In the genomic region with DNA sequence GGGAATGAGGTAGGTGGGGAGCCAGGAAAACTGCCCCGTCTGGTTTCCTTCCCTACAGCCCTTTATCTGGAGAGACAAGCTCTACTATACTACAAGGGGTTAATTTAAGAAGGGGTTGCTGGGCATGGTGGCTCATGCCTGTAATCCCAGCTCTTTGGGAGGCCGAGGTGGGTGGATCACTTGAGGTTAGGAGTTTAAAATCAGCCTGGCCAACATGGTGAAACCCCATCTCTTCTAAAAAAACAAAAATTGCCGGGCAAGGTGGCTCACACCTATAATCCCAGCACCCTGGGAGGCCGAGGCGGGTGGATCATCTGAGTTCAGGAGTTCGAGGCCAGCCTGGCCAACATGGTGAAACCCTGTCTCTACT, we compare ENCODE assay signal across 9 cellular contexts. TPM values are rescaled to one million over a fixed set of nuclear protein-coding genes. Genes with fewer than 3 reads are reported as not detected.
A peak's percentile ranks its signal among the peaks of the same experiment; 100 is the strongest.
DNase-seq lines count a peak whose midpoint lies in the region; ATAC-seq, FAIRE-seq and TF ChIP-seq lines count a peak whose summit lies in the region.
"Not testable (repeated sequence)": the region's sequence is repeated elsewhere in the genome, so short reads cannot be mapped to it uniquely, and the experiment has no call there.
"Had no signal": no experiment of that assay in that cellular context is flagged by ENCODE, and none has a peak within 500 bp of the region (broad histone marks: within the 10 kb centered on the region; RNA-seq: fewer than 3 reads in every experiment).

No MANE protein-coding gene starts in this region.

- not testable (repeated sequence) for H2BK15ac ChIP-seq in mesenchymal stem cell (ENCODE audit: low read depth, poor library complexity, severe bottlenecking)

- H3K4me1 ChIP-seq in SJCRH30 (peaks cover 28% of the 10 kb centered on the region), mammary epithelial cell (ENCODE audit: insufficient read depth, low read length) (peaks cover 19% of the 10 kb centered on the region), foreskin keratinocyte (peaks cover 15% of the 10 kb centered on the region), mesenchymal stem cell (ENCODE audit: control insufficient read depth, insufficient read depth, low read depth, low read length) (peaks cover 14% of the 10 kb centered on the region), pancreas (peaks cover 9 to 24% (median 12%) of the 10 kb centered on the region in 3 donors), upper lobe of left lung (peaks cover 0 to 11% (median 2%) of the 10 kb centered on the region in 4 donors)

- TF ChIP-seq POLR2A in upper lobe of left lung (IDR thresholded peaks at IDR 0.05): not testable (repeated sequence)

- H3K9ac ChIP-seq in mammary epithelial cell (ENCODE audit: insufficient read depth, low read length): peak overlapping the region; percentile 73
- H3K9ac ChIP-seq in mesenchymal stem cell (ENCODE audit: low read length): not testable (repeated sequence)

- TF ChIP-seq EP300 in Ishikawa (IDR thresholded peaks at IDR 0.05; ENCODE audit: borderline replicate concordance): peak; percentile 10; the same call in 1 of the 2 replicates
- not testable (repeated sequence) for TF ChIP-seq EP300 in upper lobe of left lung (IDR thresholded peaks at IDR 0.05)

- H2AFZ ChIP-seq in mammary epithelial cell (ENCODE audit: low read depth, low read length): peak overlapping the region; percentile 84
- not testable (repeated sequence) for H2AFZ ChIP-seq in mesenchymal stem cell (ENCODE audit: low read depth, low read length)

- CTCF ChIA-PET in mammary epithelial cell (lab: Charles Lee; ENCODE audit: low non-redundant PET): not testable (repeated sequence)

- intact Hi-C loops in mammary epithelial cell (cut with micrococcal nuclease); pancreas (cut with DNase I): not testable (repeated sequence)

- not testable (repeated sequence) for H2BK5ac ChIP-seq in mesenchymal stem cell (ENCODE audit: low read depth, low read length, poor library complexity, severe bottlenecking)

- not testable (repeated sequence) for H4K8ac ChIP-seq in mesenchymal stem cell (ENCODE audit: low read length)

- H3K9me3 ChIP-seq in SJCRH30 (replicated peaks); mammary epithelial cell (replicated peaks; ENCODE audit: insufficient read depth, low read length); mesenchymal stem cell (ENCODE audit: control insufficient read depth, low read length); pancreas; upper lobe of left lung: not testable (repeated sequence)

- not testable (repeated sequence) for BruUV-seq in mammary epithelial cell (replicated peaks; lab: Mats Ljungman, UMichigan)

- not testable (repeated sequence) for H4K91ac ChIP-seq in mesenchymal stem cell (ENCODE audit: low read length)

- FAIRE-seq in pancreas (lab: Jason Lieb, UNC): not testable (repeated sequence)

- TF ChIP-seq CTCF in C4-2B (conservative IDR thresholded peaks at IDR 0.05); mammary epithelial cell (conservative IDR thresholded peaks at IDR 0.05 in 1 of 2, IDR thresholded peaks at IDR 0.05 in 1 of 2; ENCODE audit: extremely low read depth in 1 of 2, insufficient read depth in 1 of 2, low read depth in 1 of 2, low read length in 2 of 2); foreskin keratinocyte (conservative IDR thresholded peaks at IDR 0.05); pancreas (IDR thresholded peaks at IDR 0.05); upper lobe of left lung (IDR thresholded peaks at IDR 0.05): not testable (repeated sequence)

- ATAC-seq in foreskin keratinocyte; pancreas; upper lobe of left lung (ENCODE audit: low FRiP score in 2 of 2): not testable (repeated sequence)

- H4K20me1 ChIP-seq in mammary epithelial cell (ENCODE audit: insufficient read depth, low read length): not testable (repeated sequence)

- TF ChIP-seq RAD21 in Ishikawa (IDR thresholded peaks at IDR 0.05; ENCODE audit: low read depth): not testable (repeated sequence)

- H2BK120ac ChIP-seq in mesenchymal stem cell (ENCODE audit: low read depth, low read length): not testable (repeated sequence)

- H3K27ac ChIP-seq in C4-2B (peak overlapping the region; percentile 67), SJCRH30 (peak overlapping the region; percentile 69), mammary epithelial cell (ENCODE audit: insufficient read depth, low read depth, low read length) (peak overlapping the region; percentile 92), foreskin keratinocyte (peak overlapping the region; percentile 77), pancreas (peak overlapping the region; percentile 44 to 82 (median 70)), upper lobe of left lung (peak overlapping the region in 3 of 4 donors; percentile 41 to 73 (median 48))
- H3K27ac ChIP-seq in mesenchymal stem cell (ENCODE audit: low read length, poor library complexity, severe bottlenecking): not testable (repeated sequence)

- H3K14ac ChIP-seq in mesenchymal stem cell (ENCODE audit: low read length in 2 of 2): not testable (repeated sequence)

- H3K23ac ChIP-seq in mesenchymal stem cell (ENCODE audit: low read length in 2 of 2): not testable (repeated sequence)

- WGBS in mammary epithelial cell (ENCODE audit: low coverage, missing lambda C conversion rate): 49% methylated on average over 6 of the region's 6 CpGs
- WGBS in mesenchymal stem cell: 96% methylated on average over 4 of the region's 6 CpGs
- 38 to 41% methylated on average over 6 of the region's 6 CpGs for WGBS in pancreas, 2 donors
- 66 to 74% methylated on average over 6 of the region's 6 CpGs for WGBS in upper lobe of left lung, 2 donors

- H2AK5ac ChIP-seq in mesenchymal stem cell (ENCODE audit: low read length, severe bottlenecking): peak overlapping the region; percentile 75

- H3K4ac ChIP-seq in mesenchymal stem cell (ENCODE audit: low read depth in 1 of 2, low read length in 2 of 2): not testable (repeated sequence)

- not testable (repeated sequence) for H3K4me3 ChIP-seq in SJCRH30; mammary epithelial cell (replicated peaks in 1 of 3; ENCODE audit: insufficient read depth in 1 of 3, low read depth in 2 of 3, low read length in 3 of 3); mesenchymal stem cell (ENCODE audit: insufficient read depth in 1 of 2, low read depth in 1 of 2, low read length in 2 of 2); pancreas; upper lobe of left lung

- H3K79me2 ChIP-seq in mammary epithelial cell (ENCODE audit: insufficient read depth, low read length): not testable (repeated sequence)

- DNase-seq in SJCRH30, mammary epithelial cell, foreskin keratinocyte, mesenchymal stem cell, pancreas, upper lobe of left lung: not testable (repeated sequence)

- dilution Hi-C loops in mammary epithelial cell (cut with HindIII; ENCODE audit: low sequenced_read_pairs): loop anchor here (5.0 kb wide), 2 partner anchors 40 to 50 kb away; no protein-coding TSS in a partner anchor

- H3K79me1 ChIP-seq in mesenchymal stem cell (replicated peaks; ENCODE audit: low read length, poor library complexity, severe bottlenecking): not testable (repeated sequence)

- H3K36me3 ChIP-seq in SJCRH30; mammary epithelial cell (ENCODE audit: insufficient read depth, low read length); mesenchymal stem cell (ENCODE audit: control insufficient read depth in 1 of 2, insufficient read depth in 2 of 2, low read depth in 1 of 2, low read length in 2 of 2); pancreas; upper lobe of left lung: not testable (repeated sequence)

- H3K4me2 ChIP-seq in mammary epithelial cell (ENCODE audit: insufficient read depth, low read depth, low read length): peak overlapping the region; percentile 54
- not testable (repeated sequence) for H3K4me2 ChIP-seq in mesenchymal stem cell (ENCODE audit: low read length, poor library complexity, severe bottlenecking)

- not testable (repeated sequence) for H3K18ac ChIP-seq in mesenchymal stem cell (ENCODE audit: low read depth in 1 of 2, low read length in 2 of 2)

- not testable (repeated sequence) for H3K27me3 ChIP-seq in SJCRH30; mammary epithelial cell (ENCODE audit: insufficient read depth, low read length); foreskin keratinocyte; mesenchymal stem cell (ENCODE audit: control insufficient read depth in 1 of 2, insufficient read depth in 1 of 2, low read length in 2 of 2); pancreas; upper lobe of left lung

- in situ Hi-C loops in mammary epithelial cell (cut with MboI; ENCODE audit: low sequenced_read_pairs in 2 of 2): not testable (repeated sequence)

- not testable (repeated sequence) for H2BK12ac ChIP-seq in mesenchymal stem cell (ENCODE audit: low read length in 2 of 2)

TF ChIP-seq in Ishikawa, 13 proteins besides CTCF, POLR2A, EP300 and RAD21:
- TF ChIP-seq EGR1 (IDR thresholded peaks at IDR 0.05): peak; percentile 24; the same call in 1 of the 2 replicates

RNA-seq across cellular contexts. Expression of gene ELF3, which starts 46.9 kb away (rescaled TPM):
- total RNA-seq in SJCRH30 (2014; rRNA removed; shearing (Covaris generic)): 0.51 and 0.59 TPM in 2 replicates
- 10 to 100 TPM in 1 of 2 donors, under 1 TPM in 1; 0.49 to 10.3 TPM for total RNA-seq in mammary epithelial cell
- 2.4 TPM for polyA plus RNA-seq in mammary epithelial cell
- polyA minus RNA-seq in mammary epithelial cell: 12.4 TPM
- 0.04 and 0.07 TPM in 2 replicates for total RNA-seq in foreskin keratinocyte
- 0.04 TPM in 1 of 2 replicates, not detected in the other for polyA plus RNA-seq in foreskin keratinocyte
- 0.04 TPM for polyA plus RNA-seq in mesenchymal stem cell (2013, experiment 1 of 2)
- polyA plus RNA-seq in mesenchymal stem cell (2013, experiment 2 of 2): 0.07 TPM
- 100 to 1,000 TPM in 5 of 6 donors, 10 to 100 TPM in 1; 99.3 to 278 (median 158) TPM for total RNA-seq in pancreas
- polyA plus RNA-seq in pancreas: 100 to 1,000 TPM; 284 to 447 TPM
- total RNA-seq in upper lobe of left lung: 100 to 1,000 TPM in 4 of 6 donors, 10 to 100 TPM in 2; 82.8 to 261 (median 137) TPM
- polyA plus RNA-seq: IgD-negative memory B cell had no signal

Comparison
In these comparisons a context has a peak if more than half of its experiments do, and no peak if none do; other contexts are left out.
1. RNA of gene ELF3, which starts 46.9 kb away (total RNA-seq): 99.3 to 278 TPM in pancreas and 82.8 to 261 TPM in upper lobe of left lung; 0.49 to 10.3 TPM in mammary epithelial cell, 0.51 to 0.59 TPM in SJCRH30 and 0.04 to 0.07 TPM in foreskin keratinocyte; every median in the first group is over 4 times any median in the second.